ENCODE assay signal across 8 cellular contexts in the genomic region with DNA sequence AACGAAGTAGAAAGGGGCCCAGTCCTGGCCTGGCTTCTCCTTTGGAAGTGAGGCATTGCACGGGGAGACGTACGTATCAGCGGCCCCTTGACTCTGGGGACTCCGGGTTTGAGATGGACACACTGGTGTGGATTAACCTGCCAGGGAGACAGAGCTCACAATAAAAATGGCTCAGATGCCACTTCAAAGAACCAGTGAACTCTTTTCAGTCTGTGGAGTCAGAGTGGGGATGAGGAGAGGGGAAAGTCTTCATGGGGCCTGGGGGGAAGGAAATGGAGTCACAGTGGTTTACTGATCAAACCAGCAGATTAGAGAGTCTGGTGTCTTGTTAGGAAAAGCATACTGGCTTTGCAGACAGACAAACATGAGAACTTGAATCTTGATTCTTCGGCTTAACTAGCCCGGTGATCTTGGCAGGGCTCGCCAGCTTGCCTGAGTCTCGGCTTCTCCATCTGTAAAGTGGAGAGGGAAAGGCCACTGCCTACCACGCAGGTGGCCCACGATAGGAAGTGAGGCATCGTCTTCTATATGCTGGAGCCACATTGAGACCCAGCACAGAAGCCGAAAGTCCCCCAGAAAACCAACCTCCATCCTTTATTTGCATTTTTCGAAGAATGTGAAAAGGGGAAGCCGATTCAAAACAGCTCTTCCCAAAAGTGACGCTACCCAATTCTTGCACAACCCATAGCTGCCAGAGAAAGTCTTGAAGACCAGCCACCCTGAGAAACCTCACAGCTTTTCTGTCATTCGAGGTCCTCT. TPM values are rescaled to one million over a fixed set of nuclear protein-coding genes. Genes with fewer than 3 reads are reported as not detected.
DNase-seq lines count a peak whose midpoint lies in the region; ATAC-seq and TF ChIP-seq lines count a peak whose summit lies in the region.

A gene with protein sequence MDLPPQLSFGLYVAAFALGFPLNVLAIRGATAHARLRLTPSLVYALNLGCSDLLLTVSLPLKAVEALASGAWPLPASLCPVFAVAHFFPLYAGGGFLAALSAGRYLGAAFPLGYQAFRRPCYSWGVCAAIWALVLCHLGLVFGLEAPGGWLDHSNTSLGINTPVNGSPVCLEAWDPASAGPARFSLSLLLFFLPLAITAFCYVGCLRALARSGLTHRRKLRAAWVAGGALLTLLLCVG (N-terminal part only) (plus strand): TSS at position 732 of the 759 bp plus-strand sequence. CDS start 3,650 bp downstream, outside the sequence.

- H3K4me1 Mint-ChIP-seq in mesothelial cell of epicardium, result peaks cover 9% of the 10 kb centered on the region

- no peaks in the 10 kb centered on the region for H3K27me3 ChIP-seq in brain microvascular endothelial cell (replicated peaks)

- H3K27ac ChIP-seq in brain microvascular endothelial cell, result no peak within 1 kb of the TSS

- H3K27ac Mint-ChIP-seq in mesothelial cell of epicardium, result peak within 1 kb of the TSS; percentile 72

- H3K4me3 ChIP-seq in brain microvascular endothelial cell (ENCODE audit: low read depth, low read length), result no peak within 1 kb of the TSS

- no peaks in the 10 kb centered on the region for H3K36me3 ChIP-seq in brain microvascular endothelial cell (replicated peaks)

- no peak within 1 kb of the TSS for H3K4me3 Mint-ChIP-seq in mesothelial cell of epicardium

- H3K9me3 Mint-ChIP-seq in mesothelial cell of epicardium, result no peaks in the 10 kb centered on the region

- intact Hi-C loops in Right ventricle myocardium superior (cut with DNase I), result no loop called here
- intact Hi-C loops in left ventricle myocardium superior (cut with micrococcal nuclease), result no loop called here

- TF ChIP-seq CTCF in mesothelial cell of epicardium (IDR thresholded peaks at IDR 0.05; ENCODE audit: unreplicated experiment) (no peak), brain microvascular endothelial cell (IDR thresholded peaks at IDR 0.05; ENCODE audit: low read depth, low read length, missing control alignments) (no peak)

- no peak for ATAC-seq in Right ventricle myocardium superior (ENCODE audit: poor library complexity)
- ATAC-seq in left ventricle myocardium superior, result no peak
- peak; percentile 48 for ATAC-seq in HG03280 (IDR thresholded peaks at IDR 0.05; ENCODE audit: unreplicated experiment)

- peaks cover 5% of the 10 kb centered on the region for H3K36me3 Mint-ChIP-seq in mesothelial cell of epicardium

- in situ Hi-C loops in brain microvascular endothelial cell (cut with HindIII; ENCODE audit: low pct_ligation_motif_present, low sequenced_read_pairs), result no loop called here

- DNase-seq in Right ventricle myocardium superior (peak; percentile 35), left ventricle myocardium superior (no peak), mesothelial cell of epicardium (ENCODE audit: low spot score in 2 of 2, unreplicated experiment in 2 of 2) (peak in 1 of 2 experiments; percentile 19), T1000 (lab: John Stamatoyannopoulos, UW) (no peak), brain microvascular endothelial cell (no peak), NCI-H526 treated with DMSO at 0.1 percent for 48 hours (lab: John Stamatoyannopoulos, UW) (no peak)
- peak; percentile 25 to 43 for DNase-seq in activated CD4-positive, alpha-beta T cell treated with anti-CD3 and anti-CD28 coated beads, Interleukin-2, amount 50 U/mL, for 4 hours

- no peaks in the 10 kb centered on the region for H3K27me3 Mint-ChIP-seq in mesothelial cell of epicardium (ENCODE audit: low read depth)

RNA-seq across cellular contexts. Expression of the gene that starts here (rescaled TPM):
- total RNA-seq in Right ventricle myocardium superior (not detected), left ventricle myocardium superior (not detected), mesothelial cell of epicardium (0.96 to 1.3 TPM (median 1.2 TPM) in 3 replicates)

Comparison
In these comparisons a context has a peak if more than half of its experiments do, and no peak if none do; other contexts are left out.
1. Peak in DNase-seq in Right ventricle myocardium superior; RNA of the gene not detected or under 1 TPM.
2. DNase-seq: peak in activated CD4-positive, alpha-beta T cell treated with anti-CD3 and anti-CD28 coated beads, Interleukin-2, amount 50 U/mL, for 4 hours (2 of 2); none in left ventricle myocardium superior (single experiment), T1000 (single experiment), brain microvascular endothelial cell (single experiment) and NCI-H526 treated with DMSO at 0.1 percent for 48 hours (single experiment).